11 cellular contexts compared by ENCODE assay signal in genomic region chr10:7797582-7797981, GRCh38. TPM values are rescaled to one million over a fixed set of nuclear protein-coding genes. Genes with fewer than 3 reads are reported as not detected.
DNase-seq lines count a peak whose midpoint lies in the region; ATAC-seq and TF ChIP-seq lines count a peak whose summit lies in the region.
"Had no signal": no experiment of that assay in that cellular context is flagged by ENCODE, and none has a peak within 500 bp of the region (broad histone marks: within the 10 kb centered on the region; RNA-seq: fewer than 3 reads in every experiment).

No MANE protein-coding gene starts in this region.

- H3K9me3 Mint-ChIP-seq in mesothelial cell of epicardium: no peaks in the 10 kb centered on the region
- H3K9me3 Mint-ChIP-seq in immature natural killer cell: no peaks in the 10 kb centered on the region
- H3K9me3 Mint-ChIP-seq: activated naive CD4-positive, alpha-beta T cell treated with anti-CD3 and anti-CD28 coated beads for 36 hours had no signal

- dilution Hi-C loops in mammary epithelial cell (cut with HindIII; ENCODE audit: low sequenced_read_pairs): no loop called here

- H3K27ac Mint-ChIP-seq in mesothelial cell of epicardium (peak overlapping the region; percentile 47), immature natural killer cell (peak overlapping the region in 1 of 6 donors; percentile 51)
- H3K27ac Mint-ChIP-seq: activated naive CD4-positive, alpha-beta T cell treated with anti-CD3 and anti-CD28 coated beads for 36 hours had no signal

- ATAC-seq in GM21360 (IDR thresholded peaks at IDR 0.05; ENCODE audit: unreplicated experiment) (no peak), GM21529 (IDR thresholded peaks at IDR 0.05; ENCODE audit: unreplicated experiment) (no peak)

- no peaks in the 10 kb centered on the region for H3K27me3 Mint-ChIP-seq in mesothelial cell of epicardium (ENCODE audit: low read depth)
- H3K27me3 Mint-ChIP-seq in immature natural killer cell (ENCODE audit: low read depth in 3 of 3): no peaks in the 10 kb centered on the region

- H3K27me3 ChIP-seq in mammary epithelial cell (ENCODE audit: insufficient read depth, low read length): no peaks in the 10 kb centered on the region
- H3K27me3 ChIP-seq: upper lobe of left lung had no signal

- no peaks in the 10 kb centered on the region for H4K20me1 ChIP-seq in mammary epithelial cell (ENCODE audit: insufficient read depth, low read length)

- TF ChIP-seq CTCF in mammary epithelial cell (conservative IDR thresholded peaks at IDR 0.05 in 1 of 2, IDR thresholded peaks at IDR 0.05 in 1 of 2; ENCODE audit: extremely low read depth in 1 of 2, insufficient read depth in 1 of 2, low read depth in 1 of 2, low read length in 2 of 2) (no peak), mesothelial cell of epicardium (IDR thresholded peaks at IDR 0.05; ENCODE audit: unreplicated experiment) (no peak)

- peaks cover 36% of the 10 kb centered on the region for H3K36me3 ChIP-seq in mammary epithelial cell (ENCODE audit: insufficient read depth, low read length)

- peak overlapping the region; percentile 20 for H3K4me2 ChIP-seq in mammary epithelial cell (ENCODE audit: insufficient read depth, low read depth, low read length)

- no peak overlapping the region for H3K9ac ChIP-seq in mammary epithelial cell (ENCODE audit: insufficient read depth, low read length)

- DNase-seq in Daoy (ENCODE audit: low read depth) (peak; percentile 81), NCI-H226 (peak; percentile 73), mammary epithelial cell (peak; percentile 51), mesothelial cell of epicardium (ENCODE audit: low spot score in 2 of 2, unreplicated experiment in 2 of 2) (no peak), NOMO-1 treated with dmso at 0.1 percent for 144 hours (lab: John Stamatoyannopoulos, UW; ENCODE audit: unreplicated experiment) (no peak), immature natural killer cell (no peak)
- DNase-seq: activated naive CD4-positive, alpha-beta T cell treated with anti-CD3 and anti-CD28 coated beads for 36 hours; NCI-H1092; upper lobe of left lung had no signal

- H3K4me3 ChIP-seq in mammary epithelial cell (replicated peaks in 1 of 3; ENCODE audit: insufficient read depth in 1 of 3, low read depth in 2 of 3, low read length in 3 of 3): no peak overlapping the region
- H3K4me3 ChIP-seq: upper lobe of left lung had no signal

- H3K4me1 Mint-ChIP-seq in mesothelial cell of epicardium: peaks cover 12% of the 10 kb centered on the region
- H3K4me1 Mint-ChIP-seq in immature natural killer cell: peaks cover 10 to 28% of the 10 kb centered on the region in 2 donors

- CTCF ChIA-PET in mammary epithelial cell (lab: Charles Lee; ENCODE audit: low non-redundant PET): no interaction called here

- no peak overlapping the region for H2AFZ ChIP-seq in mammary epithelial cell (ENCODE audit: low read depth, low read length)

- H3K9me3 ChIP-seq in mammary epithelial cell (replicated peaks; ENCODE audit: insufficient read depth, low read length): no peaks in the 10 kb centered on the region
- H3K9me3 ChIP-seq: upper lobe of left lung had no signal

- BruUV-seq in mammary epithelial cell (replicated peaks; lab: Mats Ljungman, UMichigan): no TSS peak

- H3K36me3 Mint-ChIP-seq in mesothelial cell of epicardium (peaks cover 46% of the 10 kb centered on the region), immature natural killer cell (peaks cover 24 to 36% (median 26%) of the 10 kb centered on the region in 3 donors)

- in situ Hi-C loops in mammary epithelial cell (cut with MboI; ENCODE audit: low sequenced_read_pairs in 2 of 2): no loop called here

- H3K79me2 ChIP-seq in mammary epithelial cell (ENCODE audit: insufficient read depth, low read length): peaks cover 70% of the 10 kb centered on the region

- H3K4me3 Mint-ChIP-seq in mesothelial cell of epicardium (no peak overlapping the region), immature natural killer cell (no peak overlapping the region)
- H3K4me3 Mint-ChIP-seq: activated naive CD4-positive, alpha-beta T cell treated with anti-CD3 and anti-CD28 coated beads for 36 hours had no signal

- H3K27ac ChIP-seq in mammary epithelial cell (ENCODE audit: insufficient read depth, low read depth, low read length): peak overlapping the region; percentile 11
- H3K27ac ChIP-seq: upper lobe of left lung had no signal

- intact Hi-C loops in mammary epithelial cell (cut with micrococcal nuclease): no loop called here

- WGBS in mammary epithelial cell (ENCODE audit: low coverage, missing lambda C conversion rate): 58% methylated on average over 6 of the region's 6 CpGs

- H3K4me1 ChIP-seq in mammary epithelial cell (ENCODE audit: insufficient read depth, low read length): peaks cover 18% of the 10 kb centered on the region

RNA-seq across cellular contexts. Expression of gene ATP5F1C, which starts 9.6 kb away (rescaled TPM):
- total RNA-seq in Daoy (2014; rRNA removed; shearing (Covaris generic)): 338 and 346 TPM in 2 replicates
- total RNA-seq in mammary epithelial cell (100 to 1,000 TPM; 172 to 250 TPM), mesothelial cell of epicardium (178 to 186 TPM (median 184 TPM) in 3 replicates)
- polyA plus RNA-seq in mammary epithelial cell (292 TPM), immature natural killer cell (100 to 1,000 TPM; 377 to 560 (median 441) TPM)
- polyA minus RNA-seq in mammary epithelial cell: 158 TPM

RNA-seq across cellular contexts. Expression of gene KIN, which starts 9.8 kb away (rescaled TPM):
- 15.7 and 16.6 TPM in 2 replicates for total RNA-seq in Daoy (2014; rRNA removed; shearing (Covaris generic))
- total RNA-seq in mammary epithelial cell (10 to 100 TPM in 1 of 2 donors, 1 to 10 TPM in 1; 4.7 to 14.4 TPM), mesothelial cell of epicardium (17.5 to 19.9 TPM (median 19.2 TPM) in 3 replicates)
- polyA plus RNA-seq in mammary epithelial cell (2.6 TPM), immature natural killer cell (10 to 100 TPM in 1 of 3 donors, 1 to 10 TPM in 2; 7.2 to 10.4 (median 8.9) TPM)
- 18.3 TPM for polyA minus RNA-seq in mammary epithelial cell

RNA-seq across cellular contexts. Expression of gene TAF3, which starts 20.7 kb away (rescaled TPM):
- total RNA-seq in Daoy (2014; rRNA removed; shearing (Covaris generic)): 2.1 TPM in 2 replicates
- total RNA-seq in mammary epithelial cell (10 to 100 TPM in 1 of 2 donors, 1 to 10 TPM in 1; 2.5 to 11.2 TPM), mesothelial cell of epicardium (8.4 to 8.9 TPM (median 8.5 TPM) in 3 replicates)
- polyA plus RNA-seq in mammary epithelial cell (3.9 TPM), immature natural killer cell (10 to 100 TPM in 1 of 3 donors, 1 to 10 TPM in 2; 3.5 to 13.2 (median 5.5) TPM)
- polyA minus RNA-seq in mammary epithelial cell: 1.7 TPM

Comparison
In these comparisons a context has a peak if more than half of its experiments do, and no peak if none do; other contexts are left out.
1. DNase-seq: peak in Daoy (single experiment), NCI-H226 (single experiment) and mammary epithelial cell (single experiment); none in mesothelial cell of epicardium (0 of 2), NOMO-1 treated with dmso at 0.1 percent for 144 hours (single experiment) and immature natural killer cell (0 of 3).